1 cellular context compared by ENCODE assay signal in the genomic region with DNA sequence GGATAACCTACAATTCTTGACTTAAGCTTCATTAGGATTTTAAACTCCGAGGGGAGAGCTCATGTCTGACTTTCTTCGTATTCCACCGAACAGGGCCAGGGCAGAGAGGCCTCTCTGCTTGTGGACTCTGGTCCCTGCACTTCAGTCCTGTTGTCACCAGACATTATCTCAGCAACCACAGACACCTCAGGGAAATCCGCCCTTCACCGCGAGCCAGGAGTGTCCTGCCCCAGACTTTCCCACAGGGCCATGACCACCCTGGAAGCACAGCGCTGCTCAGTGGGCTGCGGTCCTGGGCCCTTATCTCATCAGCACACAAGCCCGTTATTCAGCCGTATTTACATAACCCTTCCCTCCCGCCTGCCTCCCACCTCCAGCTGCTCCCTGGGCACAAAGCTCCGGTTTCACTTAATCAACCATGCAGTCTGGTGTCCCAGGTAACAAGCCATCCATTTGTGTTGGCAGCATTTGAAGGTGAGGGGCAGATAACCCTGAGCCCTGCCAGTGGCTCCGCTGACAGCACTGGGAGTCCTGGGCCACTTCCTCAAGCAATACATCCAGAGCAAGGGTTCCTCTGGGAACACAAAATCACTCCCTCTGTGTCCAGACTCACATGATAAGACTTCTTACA.
TF ChIP-seq lines count a peak whose summit lies in the region.

No MANE protein-coding gene starts in this region.

TF ChIP-seq in HepG2, 621 proteins besides CTCF, POLR2A, EP300 and RAD21 (continued from another document and continues in another):
- TF ChIP-seq ETV5 (CRISPR knock-in tag; IDR thresholded peaks at IDR 0.05; ENCODE audit: borderline replicate concordance) (peak; percentile 49; the same call in 1 of the 2 replicates), GPN1 (CRISPR knock-in tag; IDR thresholded peaks at IDR 0.05; ENCODE audit: borderline replicate concordance) (no peak), HNF4G (IDR thresholded peaks at IDR 0.05; ENCODE audit: borderline replicate concordance, low read depth, low read length) (peak; percentile 79), HNF4G (CRISPR knock-in tag; IDR thresholded peaks at IDR 0.05; ENCODE audit: borderline replicate concordance, low read depth) (peak; percentile 77; the same call in 1 of the 2 replicates), MTA1 (CRISPR knock-in tag; IDR thresholded peaks at IDR 0.05; ENCODE audit: borderline replicate concordance) (peak; percentile 97), IRF2 (CRISPR knock-in tag; IDR thresholded peaks at IDR 0.05) (peak; percentile 85), SKI (IDR thresholded peaks at IDR 0.05; ENCODE audit: partially characterized antibody) (peak; percentile 97), HOXA9 (CRISPR knock-in tag; IDR thresholded peaks at IDR 0.05; ENCODE audit: borderline replicate concordance) (no peak), ONECUT2 (CRISPR knock-in tag; IDR thresholded peaks at IDR 0.05) (peak; percentile 67; the same call in 1 of the 2 replicates), HOXA3 (CRISPR knock-in tag; IDR thresholded peaks at IDR 0.05) (peak; percentile 89), HIVEP1 (CRISPR knock-in tag; IDR thresholded peaks at IDR 0.05) (peak; percentile 56; the same call in 1 of the 2 replicates), ZNF724P (CRISPR knock-in tag; IDR thresholded peaks at IDR 0.05; ENCODE audit: borderline replicate concordance) (peak; percentile 46; the same call in 1 of the 2 replicates), ZNF556 (CRISPR knock-in tag; IDR thresholded peaks at IDR 0.05; ENCODE audit: borderline replicate concordance) (peak; percentile 61), TEAD2 (CRISPR knock-in tag; IDR thresholded peaks at IDR 0.05) (0 out of 2 replicates have a peak, but pooled peaks have one; percentile 23), AHR (CRISPR knock-in tag; IDR thresholded peaks at IDR 0.05) (peak; percentile 31; the same call in 1 of the 2 replicates), HNRNPLL (IDR thresholded peaks at IDR 0.05; ENCODE audit: low read depth, low read length, poor library complexity, severe bottlenecking) (peak; percentile 19), TBX2 (CRISPR knock-in tag; IDR thresholded peaks at IDR 0.05; ENCODE audit: borderline replicate concordance) (peak; percentile 97), REL (CRISPR knock-in tag; conservative IDR thresholded peaks at IDR 0.05) (0 out of 2 replicates have a peak, but pooled peaks have one; percentile 37), MYC (CRISPR knock-in tag; IDR thresholded peaks at IDR 0.05; ENCODE audit: borderline replicate concordance) (peak; percentile 43; the same call in 1 of the 2 replicates), MED1 (CRISPR knock-in tag; IDR thresholded peaks at IDR 0.05) (peak; percentile 91), KMT2A (CRISPR knock-in tag; IDR thresholded peaks at IDR 0.05) (peak; percentile 32; the same call in 1 of the 2 replicates), PAF1 (CRISPR knock-in tag; IDR thresholded peaks at IDR 0.05) (no peak), ZC3H13 (CRISPR knock-in tag; IDR thresholded peaks at IDR 0.05) (peak; percentile 74), SOX6 (IDR thresholded peaks at IDR 0.05) (no peak), SOX6 (CRISPR knock-in tag; IDR thresholded peaks at IDR 0.05) (peak; percentile 93), MTA3 (CRISPR knock-in tag; IDR thresholded peaks at IDR 0.05) (no peak), POLR2AphosphoS5 (IDR thresholded peaks at IDR 0.05; ENCODE audit: low read depth, low read length) (0 out of 2 replicates have a peak, but pooled peaks have one; percentile 41), ZNF331 (CRISPR knock-in tag; IDR thresholded peaks at IDR 0.05) (peak; percentile 67), NFIB (CRISPR knock-in tag; IDR thresholded peaks at IDR 0.05; ENCODE audit: borderline replicate concordance) (no peak), NFKBIZ (CRISPR knock-in tag; IDR thresholded peaks at IDR 0.05) (no peak), ZNF451 (CRISPR knock-in tag; IDR thresholded peaks at IDR 0.05) (peak; percentile 68; the same call in 1 of the 2 replicates), KDM6A (CRISPR knock-in tag; IDR thresholded peaks at IDR 0.05; ENCODE audit: low read depth) (peak; percentile 82)
- TF ChIP-seq, protein P1, sequence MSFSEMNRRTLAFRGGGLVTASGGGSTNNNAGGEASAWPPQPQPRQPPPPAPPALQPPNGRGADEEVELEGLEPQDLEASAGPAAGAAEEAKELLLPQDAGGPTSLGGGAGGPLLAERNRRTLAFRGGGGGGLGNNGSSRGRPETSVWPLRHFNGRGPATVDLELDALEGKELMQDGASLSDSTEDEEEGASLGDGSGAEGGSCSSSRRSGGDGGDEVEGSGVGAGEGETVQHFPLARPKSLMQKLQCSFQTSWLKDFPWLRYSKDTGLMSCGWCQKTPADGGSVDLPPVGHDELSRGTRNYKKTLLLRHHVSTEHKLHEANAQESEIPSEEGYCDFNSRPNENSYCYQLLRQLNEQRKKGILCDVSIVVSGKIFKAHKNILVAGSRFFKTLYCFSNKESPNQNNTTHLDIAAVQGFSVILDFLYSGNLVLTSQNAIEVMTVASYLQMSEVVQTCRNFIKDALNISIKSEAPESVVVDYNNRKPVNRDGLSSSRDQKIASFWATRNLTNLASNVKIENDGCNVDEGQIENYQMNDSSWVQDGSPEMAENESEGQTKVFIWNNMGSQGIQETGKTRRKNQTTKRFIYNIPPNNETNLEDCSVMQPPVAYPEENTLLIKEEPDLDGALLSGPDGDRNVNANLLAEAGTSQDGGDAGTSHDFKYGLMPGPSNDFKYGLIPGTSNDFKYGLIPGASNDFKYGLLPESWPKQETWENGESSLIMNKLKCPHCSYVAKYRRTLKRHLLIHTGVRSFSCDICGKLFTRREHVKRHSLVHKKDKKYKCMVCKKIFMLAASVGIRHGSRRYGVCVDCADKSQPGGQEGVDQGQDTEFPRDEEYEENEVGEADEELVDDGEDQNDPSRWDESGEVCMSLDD (CRISPR knock-in tag; IDR thresholded peaks at IDR 0.05; ENCODE audit: borderline replicate concordance): peak; percentile 43; the same call in 1 of the 2 replicates
- TF ChIP-seq, protein P2, sequence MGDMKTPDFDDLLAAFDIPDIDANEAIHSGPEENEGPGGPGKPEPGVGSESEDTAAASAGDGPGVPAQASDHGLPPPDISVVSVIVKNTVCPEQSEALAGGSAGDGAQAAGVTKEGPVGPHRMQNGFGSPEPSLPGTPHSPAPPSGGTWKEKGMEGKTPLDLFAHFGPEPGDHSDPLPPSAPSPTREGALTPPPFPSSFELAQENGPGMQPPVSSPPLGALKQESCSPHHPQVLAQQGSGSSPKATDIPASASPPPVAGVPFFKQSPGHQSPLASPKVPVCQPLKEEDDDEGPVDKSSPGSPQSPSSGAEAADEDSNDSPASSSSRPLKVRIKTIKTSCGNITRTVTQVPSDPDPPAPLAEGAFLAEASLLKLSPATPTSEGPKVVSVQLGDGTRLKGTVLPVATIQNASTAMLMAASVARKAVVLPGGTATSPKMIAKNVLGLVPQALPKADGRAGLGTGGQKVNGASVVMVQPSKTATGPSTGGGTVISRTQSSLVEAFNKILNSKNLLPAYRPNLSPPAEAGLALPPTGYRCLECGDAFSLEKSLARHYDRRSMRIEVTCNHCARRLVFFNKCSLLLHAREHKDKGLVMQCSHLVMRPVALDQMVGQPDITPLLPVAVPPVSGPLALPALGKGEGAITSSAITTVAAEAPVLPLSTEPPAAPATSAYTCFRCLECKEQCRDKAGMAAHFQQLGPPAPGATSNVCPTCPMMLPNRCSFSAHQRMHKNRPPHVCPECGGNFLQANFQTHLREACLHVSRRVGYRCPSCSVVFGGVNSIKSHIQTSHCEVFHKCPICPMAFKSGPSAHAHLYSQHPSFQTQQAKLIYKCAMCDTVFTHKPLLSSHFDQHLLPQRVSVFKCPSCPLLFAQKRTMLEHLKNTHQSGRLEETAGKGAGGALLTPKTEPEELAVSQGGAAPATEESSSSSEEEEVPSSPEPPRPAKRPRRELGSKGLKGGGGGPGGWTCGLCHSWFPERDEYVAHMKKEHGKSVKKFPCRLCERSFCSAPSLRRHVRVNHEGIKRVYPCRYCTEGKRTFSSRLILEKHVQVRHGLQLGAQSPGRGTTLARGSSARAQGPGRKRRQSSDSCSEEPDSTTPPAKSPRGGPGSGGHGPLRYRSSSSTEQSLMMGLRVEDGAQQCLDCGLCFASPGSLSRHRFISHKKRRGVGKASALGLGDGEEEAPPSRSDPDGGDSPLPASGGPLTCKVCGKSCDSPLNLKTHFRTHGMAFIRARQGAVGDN (CRISPR knock-in tag; IDR thresholded peaks at IDR 0.05): peak; percentile 99
- TF ChIP-seq, protein P3, sequence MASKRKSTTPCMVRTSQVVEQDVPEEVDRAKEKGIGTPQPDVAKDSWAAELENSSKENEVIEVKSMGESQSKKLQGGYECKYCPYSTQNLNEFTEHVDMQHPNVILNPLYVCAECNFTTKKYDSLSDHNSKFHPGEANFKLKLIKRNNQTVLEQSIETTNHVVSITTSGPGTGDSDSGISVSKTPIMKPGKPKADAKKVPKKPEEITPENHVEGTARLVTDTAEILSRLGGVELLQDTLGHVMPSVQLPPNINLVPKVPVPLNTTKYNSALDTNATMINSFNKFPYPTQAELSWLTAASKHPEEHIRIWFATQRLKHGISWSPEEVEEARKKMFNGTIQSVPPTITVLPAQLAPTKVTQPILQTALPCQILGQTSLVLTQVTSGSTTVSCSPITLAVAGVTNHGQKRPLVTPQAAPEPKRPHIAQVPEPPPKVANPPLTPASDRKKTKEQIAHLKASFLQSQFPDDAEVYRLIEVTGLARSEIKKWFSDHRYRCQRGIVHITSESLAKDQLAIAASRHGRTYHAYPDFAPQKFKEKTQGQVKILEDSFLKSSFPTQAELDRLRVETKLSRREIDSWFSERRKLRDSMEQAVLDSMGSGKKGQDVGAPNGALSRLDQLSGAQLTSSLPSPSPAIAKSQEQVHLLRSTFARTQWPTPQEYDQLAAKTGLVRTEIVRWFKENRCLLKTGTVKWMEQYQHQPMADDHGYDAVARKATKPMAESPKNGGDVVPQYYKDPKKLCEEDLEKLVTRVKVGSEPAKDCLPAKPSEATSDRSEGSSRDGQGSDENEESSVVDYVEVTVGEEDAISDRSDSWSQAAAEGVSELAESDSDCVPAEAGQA (IDR thresholded peaks at IDR 0.05; ENCODE audit: low read depth): no peak; the same call in 1 of the 2 replicates
- TF ChIP-seq, protein P3 (CRISPR knock-in tag; IDR thresholded peaks at IDR 0.05; ENCODE audit: borderline replicate concordance): 0 out of 2 replicates have a peak, but pooled peaks have one; percentile 48
- TF ChIP-seq, protein P4, sequence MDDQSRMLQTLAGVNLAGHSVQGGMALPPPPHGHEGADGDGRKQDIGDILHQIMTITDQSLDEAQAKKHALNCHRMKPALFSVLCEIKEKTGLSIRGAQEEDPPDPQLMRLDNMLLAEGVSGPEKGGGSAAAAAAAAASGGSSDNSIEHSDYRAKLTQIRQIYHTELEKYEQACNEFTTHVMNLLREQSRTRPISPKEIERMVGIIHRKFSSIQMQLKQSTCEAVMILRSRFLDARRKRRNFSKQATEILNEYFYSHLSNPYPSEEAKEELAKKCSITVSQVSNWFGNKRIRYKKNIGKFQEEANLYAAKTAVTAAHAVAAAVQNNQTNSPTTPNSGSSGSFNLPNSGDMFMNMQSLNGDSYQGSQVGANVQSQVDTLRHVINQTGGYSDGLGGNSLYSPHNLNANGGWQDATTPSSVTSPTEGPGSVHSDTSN (CRISPR knock-in tag; IDR thresholded peaks at IDR 0.05; ENCODE audit: borderline replicate concordance): peak; percentile 66; the same call in 1 of the 2 replicates
- TF ChIP-seq, protein P5, sequence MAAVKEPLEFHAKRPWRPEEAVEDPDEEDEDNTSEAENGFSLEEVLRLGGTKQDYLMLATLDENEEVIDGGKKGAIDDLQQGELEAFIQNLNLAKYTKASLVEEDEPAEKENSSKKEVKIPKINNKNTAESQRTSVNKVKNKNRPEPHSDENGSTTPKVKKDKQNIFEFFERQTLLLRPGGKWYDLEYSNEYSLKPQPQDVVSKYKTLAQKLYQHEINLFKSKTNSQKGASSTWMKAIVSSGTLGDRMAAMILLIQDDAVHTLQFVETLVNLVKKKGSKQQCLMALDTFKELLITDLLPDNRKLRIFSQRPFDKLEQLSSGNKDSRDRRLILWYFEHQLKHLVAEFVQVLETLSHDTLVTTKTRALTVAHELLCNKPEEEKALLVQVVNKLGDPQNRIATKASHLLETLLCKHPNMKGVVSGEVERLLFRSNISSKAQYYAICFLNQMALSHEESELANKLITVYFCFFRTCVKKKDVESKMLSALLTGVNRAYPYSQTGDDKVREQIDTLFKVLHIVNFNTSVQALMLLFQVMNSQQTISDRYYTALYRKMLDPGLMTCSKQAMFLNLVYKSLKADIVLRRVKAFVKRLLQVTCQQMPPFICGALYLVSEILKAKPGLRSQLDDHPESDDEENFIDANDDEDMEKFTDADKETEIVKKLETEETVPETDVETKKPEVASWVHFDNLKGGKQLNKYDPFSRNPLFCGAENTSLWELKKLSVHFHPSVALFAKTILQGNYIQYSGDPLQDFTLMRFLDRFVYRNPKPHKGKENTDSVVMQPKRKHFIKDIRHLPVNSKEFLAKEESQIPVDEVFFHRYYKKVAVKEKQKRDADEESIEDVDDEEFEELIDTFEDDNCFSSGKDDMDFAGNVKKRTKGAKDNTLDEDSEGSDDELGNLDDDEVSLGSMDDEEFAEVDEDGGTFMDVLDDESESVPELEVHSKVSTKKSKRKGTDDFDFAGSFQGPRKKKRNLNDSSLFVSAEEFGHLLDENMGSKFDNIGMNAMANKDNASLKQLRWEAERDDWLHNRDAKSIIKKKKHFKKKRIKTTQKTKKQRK (IDR thresholded peaks at IDR 0.05; ENCODE audit: low read length): no peak
- TF ChIP-seq, protein P6, sequence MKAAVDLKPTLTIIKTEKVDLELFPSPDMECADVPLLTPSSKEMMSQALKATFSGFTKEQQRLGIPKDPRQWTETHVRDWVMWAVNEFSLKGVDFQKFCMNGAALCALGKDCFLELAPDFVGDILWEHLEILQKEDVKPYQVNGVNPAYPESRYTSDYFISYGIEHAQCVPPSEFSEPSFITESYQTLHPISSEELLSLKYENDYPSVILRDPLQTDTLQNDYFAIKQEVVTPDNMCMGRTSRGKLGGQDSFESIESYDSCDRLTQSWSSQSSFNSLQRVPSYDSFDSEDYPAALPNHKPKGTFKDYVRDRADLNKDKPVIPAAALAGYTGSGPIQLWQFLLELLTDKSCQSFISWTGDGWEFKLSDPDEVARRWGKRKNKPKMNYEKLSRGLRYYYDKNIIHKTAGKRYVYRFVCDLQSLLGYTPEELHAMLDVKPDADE (CRISPR knock-in tag; IDR thresholded peaks at IDR 0.05): no peak
